In genomic region chr16:14378131-14378551, GRCh38 we compare ENCODE assay signal across 1 cellular context.
TF ChIP-seq lines count a peak whose summit lies in the region.

No MANE protein-coding gene starts in this region.

TF ChIP-seq in IMR-90, 13 proteins besides CTCF, POLR2A, EP300 and RAD21 (continued from another document):
- no peak for TF ChIP-seq USF2 (IDR thresholded peaks at IDR 0.05; ENCODE audit: low read depth, low read length)
- no peak for TF ChIP-seq MAZ (IDR thresholded peaks at IDR 0.05; ENCODE audit: borderline replicate concordance, low read depth, low read length)
- TF ChIP-seq RCOR1 (IDR thresholded peaks at IDR 0.05; ENCODE audit: insufficient replicate concordance, low read length), result no peak
- TF ChIP-seq MXI1 (IDR thresholded peaks at IDR 0.05; ENCODE audit: borderline replicate concordance, low read depth, low read length), result no peak
